Comparison of ENCODE assay signal across 8 cellular contexts in the genomic region with DNA sequence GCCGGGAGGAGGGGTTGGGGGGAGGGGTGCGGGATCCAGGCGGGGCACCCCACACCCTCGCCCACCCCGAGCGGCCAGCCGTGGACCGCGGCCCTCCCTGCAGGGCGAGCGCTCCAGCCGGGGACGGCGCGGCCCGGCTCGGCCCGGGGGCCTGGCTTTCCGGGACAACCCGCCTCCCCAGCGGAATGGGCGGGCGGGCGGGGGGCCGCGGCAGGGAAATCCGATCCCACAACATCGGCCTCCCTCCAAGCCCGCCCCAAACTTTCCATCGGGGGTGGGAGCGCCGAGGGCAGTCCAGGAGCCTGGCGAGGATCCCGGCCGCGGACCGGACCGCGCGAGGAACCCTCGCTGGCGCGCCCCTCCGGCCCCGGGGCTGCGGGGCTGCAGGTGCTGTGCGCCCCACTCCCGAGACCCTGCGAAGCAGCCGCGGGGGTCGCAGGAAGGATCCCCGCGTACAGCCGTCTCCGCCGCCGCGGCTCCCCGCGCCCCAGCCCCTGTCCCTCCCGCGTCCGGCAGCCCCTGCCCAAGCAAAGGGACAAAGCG.
DNase-seq lines count a peak whose midpoint lies in the region; ATAC-seq, FAIRE-seq and TF ChIP-seq lines count a peak whose summit lies in the region.

No MANE protein-coding gene starts in this region.

- FAIRE-seq in D721Med (lab: Jason Lieb, UNC) = no peak

- H3K4me3 ChIP-seq in NT2/D1 (ENCODE audit: insufficient read length, low read depth) (peak overlapping the region; percentile 83), coronary artery (peak overlapping the region; percentile 100), stomach smooth muscle (ENCODE audit: low read length in 2 of 2) (peak overlapping the region; percentile 86 to 88)

- TF ChIP-seq CTCF in coronary artery (IDR thresholded peaks at IDR 0.05) (no peak), D721Med (IDR thresholded peaks at IDR 0.05; ENCODE audit: insufficient read depth, missing control alignments) (no peak)

- H3K9me3 ChIP-seq in NT2/D1 (ENCODE audit: insufficient read depth, low read length) = no peaks in the 10 kb centered on the region
- H3K9me3 ChIP-seq in stomach smooth muscle (ENCODE audit: control insufficient read depth in 2 of 2, low read length in 2 of 2) = no peaks in the 10 kb centered on the region

- H3K27ac ChIP-seq in coronary artery (peak overlapping the region; percentile 96 to 100), stomach smooth muscle (ENCODE audit: low read length) (peak overlapping the region; percentile 95)

- H3K27me3 ChIP-seq in NT2/D1 (ENCODE audit: insufficient read depth, insufficient read length) (peaks cover 3% of the 10 kb centered on the region), stomach smooth muscle (ENCODE audit: control insufficient read depth in 1 of 2, insufficient read depth in 2 of 2, low read length in 2 of 2) (no peaks in the 10 kb centered on the region)

- H3K36me3 ChIP-seq in NT2/D1 (ENCODE audit: insufficient read depth, insufficient read length, low read length) (peaks cover 37% of the 10 kb centered on the region), stomach smooth muscle (ENCODE audit: control insufficient read depth in 2 of 2, insufficient read depth in 2 of 2, low read length in 2 of 2) (peaks cover 19 to 30% of the 10 kb centered on the region in 2 donors)

- ATAC-seq in GM19043 (IDR thresholded peaks at IDR 0.05; ENCODE audit: low read depth, unreplicated experiment) (peak; percentile 4), HG03565 (IDR thresholded peaks at IDR 0.05; ENCODE audit: unreplicated experiment) (no peak)

- H3K9ac ChIP-seq in NT2/D1 (ENCODE audit: insufficient read length, low read depth) = peak overlapping the region; percentile 90
- H3K9ac ChIP-seq in stomach smooth muscle (ENCODE audit: low read length in 2 of 2) = peak overlapping the region; percentile 90 to 95

- peaks cover 27% of the 10 kb centered on the region for H3K4me1 ChIP-seq in NT2/D1 (ENCODE audit: insufficient read depth, insufficient read length)
- peaks cover 56% of the 10 kb centered on the region for H3K4me1 ChIP-seq in stomach smooth muscle (ENCODE audit: control insufficient read depth, insufficient read depth, low read length)

- peak; percentile 83 for DNase-seq in AG08395 (ENCODE audit: low spot score)
- DNase-seq in NT2/D1 (ENCODE audit: low read depth, low spot score) = no peak
- DNase-seq in coronary artery (ENCODE audit: low spot score) = peak; percentile 93
- peak; percentile 94 for DNase-seq in left kidney (ENCODE audit: low read depth, low spot score)
- no peak for DNase-seq in D721Med (ENCODE audit: insufficient read length, low spot score)

Comparison
In these comparisons a context has a peak if more than half of its experiments do, and no peak if none do; other contexts are left out.
1. DNase-seq: peak in AG08395 (single experiment), coronary artery (single experiment) and left kidney (single experiment); none in NT2/D1 (single experiment) and D721Med (single experiment).
2. Peak in every context shown above with its lines, with median percentiles within 50 percentile points of each other: H3K4me3 ChIP-seq.